ENCODE assay signal across 1 cellular context in the genomic region with DNA sequence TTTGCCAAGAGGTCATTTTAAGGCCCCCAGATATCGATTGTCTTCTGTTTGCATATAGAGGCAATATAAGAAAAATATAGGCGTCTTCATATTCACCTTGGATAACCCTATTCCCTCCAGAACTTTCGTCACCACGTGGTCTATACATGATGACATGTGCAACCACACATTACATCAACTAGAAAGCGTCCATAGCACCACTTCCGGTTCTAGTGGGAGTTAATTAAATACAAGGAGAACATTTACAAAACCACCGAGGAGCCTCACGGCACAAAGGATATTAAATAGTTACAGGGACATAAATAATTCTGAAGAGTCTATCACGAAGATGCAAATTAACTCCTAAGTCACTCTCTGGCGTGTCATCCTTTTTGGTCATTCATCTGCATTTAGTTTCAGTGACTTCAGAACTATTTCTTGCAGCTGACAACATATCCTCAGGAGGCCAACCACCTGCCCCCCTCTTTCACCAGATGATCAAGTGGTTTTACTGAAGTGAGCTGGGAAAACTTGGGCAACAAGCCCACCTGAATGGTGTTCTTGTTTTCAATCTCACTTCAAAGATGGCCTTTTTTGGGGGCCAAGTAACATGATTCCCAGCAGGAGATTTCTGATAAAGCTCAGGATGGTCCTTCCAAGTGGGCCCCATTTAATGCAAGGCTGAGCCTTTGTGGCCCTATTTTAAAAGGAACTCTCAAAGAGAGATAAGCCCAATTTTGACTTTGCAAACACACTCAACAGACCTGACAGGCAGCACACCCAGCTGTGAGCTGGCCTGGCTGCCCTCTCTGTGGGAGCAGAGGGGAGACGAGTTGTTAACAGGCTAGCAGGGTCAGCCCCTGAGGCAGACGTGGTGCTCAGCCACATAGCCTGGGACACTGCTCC.
TF ChIP-seq lines count a peak whose summit lies in the region.

No MANE protein-coding gene starts in this region.

TF ChIP-seq in K562, 482 proteins besides CTCF, POLR2A, EP300 and RAD21 (continues in another document):
- peak; percentile 46 for TF ChIP-seq MEIS2 (IDR thresholded peaks at IDR 0.05; ENCODE audit: partially characterized antibody)
- TF ChIP-seq, protein P1, sequence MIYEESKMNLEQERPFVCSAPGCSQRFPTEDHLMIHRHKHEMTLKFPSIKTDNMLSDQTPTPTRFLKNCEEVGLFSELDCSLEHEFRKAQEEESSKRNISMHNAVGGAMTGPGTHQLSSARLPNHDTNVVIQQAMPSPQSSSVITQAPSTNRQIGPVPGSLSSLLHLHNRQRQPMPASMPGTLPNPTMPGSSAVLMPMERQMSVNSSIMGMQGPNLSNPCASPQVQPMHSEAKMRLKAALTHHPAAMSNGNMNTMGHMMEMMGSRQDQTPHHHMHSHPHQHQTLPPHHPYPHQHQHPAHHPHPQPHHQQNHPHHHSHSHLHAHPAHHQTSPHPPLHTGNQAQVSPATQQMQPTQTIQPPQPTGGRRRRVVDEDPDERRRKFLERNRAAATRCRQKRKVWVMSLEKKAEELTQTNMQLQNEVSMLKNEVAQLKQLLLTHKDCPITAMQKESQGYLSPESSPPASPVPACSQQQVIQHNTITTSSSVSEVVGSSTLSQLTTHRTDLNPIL (CRISPR knock-in tag; IDR thresholded peaks at IDR 0.05) = no peak
- 0 out of 2 replicates have a peak, but pooled peaks have one; percentile 27 for TF ChIP-seq CREB1 (IDR thresholded peaks at IDR 0.05)
- no peak for TF ChIP-seq CREB1 (CRISPR knock-in tag; IDR thresholded peaks at IDR 0.05)
- TF ChIP-seq GATAD2A (IDR thresholded peaks at IDR 0.05) = 0 out of 2 replicates have a peak, but pooled peaks have one; percentile 32
- TF ChIP-seq, protein P2, sequence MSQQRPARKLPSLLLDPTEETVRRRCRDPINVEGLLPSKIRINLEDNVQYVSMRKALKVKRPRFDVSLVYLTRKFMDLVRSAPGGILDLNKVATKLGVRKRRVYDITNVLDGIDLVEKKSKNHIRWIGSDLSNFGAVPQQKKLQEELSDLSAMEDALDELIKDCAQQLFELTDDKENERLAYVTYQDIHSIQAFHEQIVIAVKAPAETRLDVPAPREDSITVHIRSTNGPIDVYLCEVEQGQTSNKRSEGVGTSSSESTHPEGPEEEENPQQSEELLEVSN (IDR thresholded peaks at IDR 0.05; ENCODE audit: borderline replicate concordance in 1 of 2, extremely low read depth in 1 of 2, insufficient read depth in 1 of 2, insufficient read length in 1 of 2, low read depth in 1 of 2, low read length in 1 of 2, poor library complexity in 1 of 2, severe bottlenecking in 1 of 2) = peak in 1 of 2 experiments; percentile 65
- no peak for TF ChIP-seq SMAD1 (IDR thresholded peaks at IDR 0.05; ENCODE audit: low read depth, low read length, partially characterized antibody)
- TF ChIP-seq, protein P3, sequence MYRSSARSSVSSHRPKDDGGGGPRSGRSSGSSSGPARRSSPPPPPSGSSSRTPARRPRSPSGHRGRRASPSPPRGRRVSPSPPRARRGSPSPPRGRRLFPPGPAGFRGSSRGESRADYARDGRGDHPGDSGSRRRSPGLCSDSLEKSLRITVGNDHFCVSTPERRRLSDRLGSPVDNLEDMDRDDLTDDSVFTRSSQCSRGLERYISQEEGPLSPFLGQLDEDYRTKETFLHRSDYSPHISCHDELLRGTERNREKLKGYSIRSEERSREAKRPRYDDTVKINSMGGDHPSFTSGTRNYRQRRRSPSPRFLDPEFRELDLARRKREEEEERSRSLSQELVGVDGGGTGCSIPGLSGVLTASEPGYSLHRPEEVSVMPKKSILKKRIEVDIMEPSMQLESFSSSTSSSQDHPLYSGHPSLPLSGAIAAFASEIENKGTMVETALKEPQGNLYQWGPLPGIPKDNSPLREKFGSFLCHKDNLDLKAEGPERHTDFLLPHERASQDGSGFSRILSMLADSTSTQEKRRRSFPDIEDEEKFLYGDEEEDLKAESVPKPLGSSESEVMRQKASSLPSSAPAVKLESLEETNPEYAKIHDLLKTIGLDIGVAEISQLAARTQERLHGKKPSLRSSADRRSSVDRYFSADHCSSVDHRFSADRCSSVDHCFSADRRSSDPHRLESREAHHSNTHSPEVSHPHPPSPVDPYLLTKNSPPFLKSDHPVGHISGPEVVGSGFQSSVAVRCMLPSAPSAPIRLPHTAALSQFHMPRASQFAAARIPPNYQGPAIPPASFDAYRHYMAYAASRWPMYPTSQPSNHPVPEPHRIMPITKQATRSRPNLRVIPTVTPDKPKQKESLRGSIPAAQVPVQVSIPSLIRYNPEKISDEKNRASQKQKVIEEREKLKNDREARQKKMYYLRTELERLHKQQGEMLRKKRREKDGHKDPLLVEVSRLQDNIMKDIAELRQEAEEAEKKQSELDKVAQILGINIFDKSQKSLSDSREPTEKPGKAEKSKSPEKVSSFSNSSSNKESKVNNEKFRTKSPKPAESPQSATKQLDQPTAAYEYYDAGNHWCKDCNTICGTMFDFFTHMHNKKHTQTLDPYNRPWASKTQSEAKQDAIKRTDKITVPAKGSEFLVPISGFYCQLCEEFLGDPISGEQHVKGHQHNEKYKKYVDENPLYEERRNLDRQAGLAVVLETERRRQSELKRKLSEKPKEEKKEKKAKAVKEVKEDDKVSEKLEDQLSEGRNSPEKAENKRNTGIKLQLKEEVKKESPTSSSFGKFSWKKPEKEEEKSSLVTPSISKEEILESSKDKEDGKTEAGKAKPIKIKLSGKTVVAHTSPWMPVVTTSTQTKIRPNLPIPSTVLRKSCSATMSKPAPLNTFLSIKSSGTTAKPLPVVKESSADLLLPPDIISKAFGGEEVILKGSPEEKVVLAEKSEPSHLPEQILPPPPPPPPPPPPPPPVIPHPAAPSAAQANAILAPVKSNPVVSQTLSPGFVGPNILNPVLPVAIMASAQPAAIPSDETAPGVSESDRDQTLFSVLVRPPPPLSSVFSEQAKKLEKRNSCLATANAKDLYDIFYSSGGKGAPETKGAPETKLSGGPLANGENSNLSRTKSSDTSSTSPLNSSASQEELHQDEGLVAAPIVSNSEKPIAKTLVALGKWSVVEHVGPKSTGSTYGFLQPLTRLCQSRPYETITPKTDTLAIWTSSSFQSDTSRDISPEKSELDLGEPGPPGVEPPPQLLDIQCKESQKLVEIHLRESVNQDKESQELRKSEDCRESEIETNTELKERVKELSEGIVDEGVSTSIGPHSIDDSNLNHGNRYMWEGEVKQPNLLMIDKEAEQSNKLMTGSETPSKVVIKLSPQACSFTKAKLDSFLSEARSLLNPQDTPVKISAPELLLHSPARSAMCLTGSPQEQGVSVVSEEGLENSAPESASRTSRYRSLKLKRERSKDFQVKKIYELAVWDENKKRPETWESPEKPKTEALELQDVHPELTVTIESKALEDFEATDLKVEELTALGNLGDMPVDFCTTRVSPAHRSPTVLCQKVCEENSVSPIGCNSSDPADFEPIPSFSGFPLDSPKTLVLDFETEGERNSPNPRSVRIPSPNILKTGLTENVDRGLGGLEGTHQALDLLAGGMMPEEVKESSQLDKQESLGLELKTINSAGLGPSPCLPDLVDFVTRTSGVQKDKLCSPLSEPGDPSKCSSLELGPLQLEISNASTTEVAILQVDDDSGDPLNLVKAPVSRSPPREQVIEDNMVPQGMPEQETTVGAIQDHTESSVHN (IDR thresholded peaks at IDR 0.05; ENCODE audit: borderline replicate concordance in 1 of 2, low read depth in 1 of 2) = peak in 1 of 2 experiments; percentile 38; a peak in 1 of 4 replicates
- TF ChIP-seq JUN (IDR thresholded peaks at IDR 0.05; ENCODE audit: borderline replicate concordance, low read depth, low read length) = no peak
- TF ChIP-seq JUN (CRISPR knock-in tag; IDR thresholded peaks at IDR 0.05; ENCODE audit: borderline replicate concordance) = peak; percentile 75; the same call in 1 of the 2 replicates
- TF ChIP-seq TCF7L2 (IDR thresholded peaks at IDR 0.05; ENCODE audit: low read depth, low read length) = no peak
- TF ChIP-seq CBX3 (IDR thresholded peaks at IDR 0.05; ENCODE audit: borderline replicate concordance in 1 of 2, low read length in 2 of 2) = 0 out of 3 replicates have a peak, but pooled peaks of 1 of the 2 experiments have one; percentile 11
- peak; percentile 44; the same call in 1 of the 2 replicates for TF ChIP-seq ATF7 (IDR thresholded peaks at IDR 0.05)
- no peak for TF ChIP-seq ATF1 (CRISPR knock-in tag; IDR thresholded peaks at IDR 0.05)
- TF ChIP-seq ATF1 (tag; IDR thresholded peaks at IDR 0.05) = peak; percentile 76
- TF ChIP-seq, protein P4, sequence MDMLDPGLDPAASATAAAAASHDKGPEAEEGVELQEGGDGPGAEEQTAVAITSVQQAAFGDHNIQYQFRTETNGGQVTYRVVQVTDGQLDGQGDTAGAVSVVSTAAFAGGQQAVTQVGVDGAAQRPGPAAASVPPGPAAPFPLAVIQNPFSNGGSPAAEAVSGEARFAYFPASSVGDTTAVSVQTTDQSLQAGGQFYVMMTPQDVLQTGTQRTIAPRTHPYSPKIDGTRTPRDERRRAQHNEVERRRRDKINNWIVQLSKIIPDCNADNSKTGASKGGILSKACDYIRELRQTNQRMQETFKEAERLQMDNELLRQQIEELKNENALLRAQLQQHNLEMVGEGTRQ (CRISPR knock-in tag; IDR thresholded peaks at IDR 0.05) = peak; percentile 39; the same call in 1 of the 2 replicates
- no peak for TF ChIP-seq TGIF2 (CRISPR knock-in tag; IDR thresholded peaks at IDR 0.05)
- TF ChIP-seq TCF3 (CRISPR knock-in tag; IDR thresholded peaks at IDR 0.05) = peak; percentile 37
- peak; percentile 84 for TF ChIP-seq GABPA (tag; conservative IDR thresholded peaks at IDR 0.05; ENCODE audit: low read depth)
- TF ChIP-seq ZNF311 (CRISPR knock-in tag; IDR thresholded peaks at IDR 0.05) = 0 out of 2 replicates have a peak, but pooled peaks have one; percentile 12
- peak; percentile 51; the same call in 1 of the 2 replicates for TF ChIP-seq DPF2 (IDR thresholded peaks at IDR 0.05)
- 0 out of 2 replicates have a peak, but pooled peaks have one; percentile 5 for TF ChIP-seq SMAD4 (CRISPR knock-in tag; conservative IDR thresholded peaks at IDR 0.05)
- TF ChIP-seq NFIX (CRISPR knock-in tag; IDR thresholded peaks at IDR 0.05; ENCODE audit: low read depth) = no peak
- 0 out of 2 replicates have a peak, but pooled peaks have one; percentile 21 for TF ChIP-seq RAD51 (IDR thresholded peaks at IDR 0.05; ENCODE audit: borderline replicate concordance, low read depth)
- TF ChIP-seq, protein P5, sequence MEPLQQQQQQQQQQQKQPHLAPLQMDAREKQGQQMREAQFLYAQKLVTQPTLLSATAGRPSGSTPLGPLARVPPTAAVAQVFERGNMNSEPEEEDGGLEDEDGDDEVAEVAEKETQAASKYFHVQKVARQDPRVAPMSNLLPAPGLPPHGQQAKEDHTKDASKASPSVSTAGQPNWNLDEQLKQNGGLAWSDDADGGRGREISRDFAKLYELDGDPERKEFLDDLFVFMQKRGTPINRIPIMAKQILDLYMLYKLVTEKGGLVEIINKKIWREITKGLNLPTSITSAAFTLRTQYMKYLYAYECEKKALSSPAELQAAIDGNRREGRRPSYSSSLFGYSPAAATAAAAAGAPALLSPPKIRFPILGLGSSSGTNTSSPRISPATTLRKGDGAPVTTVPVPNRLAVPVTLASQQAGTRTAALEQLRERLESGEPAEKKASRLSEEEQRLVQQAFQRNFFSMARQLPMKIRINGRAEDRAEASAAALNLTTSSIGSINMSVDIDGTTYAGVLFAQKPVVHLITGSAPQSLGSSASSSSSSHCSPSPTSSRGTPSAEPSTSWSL (CRISPR knock-in tag; IDR thresholded peaks at IDR 0.05; ENCODE audit: borderline replicate concordance) = no peak
- peak; percentile 35; the same call in 1 of the 2 replicates for TF ChIP-seq MEF2A (IDR thresholded peaks at IDR 0.05; ENCODE audit: control insufficient read depth, low read depth, low read length)
- no peak for TF ChIP-seq MED1 (CRISPR knock-in tag; IDR thresholded peaks at IDR 0.05; ENCODE audit: borderline replicate concordance)
- peak; percentile 72 for TF ChIP-seq ETV1 (tag; conservative IDR thresholded peaks at IDR 0.05; ENCODE audit: low read depth)
- TF ChIP-seq HDAC1 (IDR thresholded peaks at IDR 0.05) = peak in 1 of 2 experiments; percentile 40; a peak in 1 of 4 replicates
- TF ChIP-seq, protein P6, sequence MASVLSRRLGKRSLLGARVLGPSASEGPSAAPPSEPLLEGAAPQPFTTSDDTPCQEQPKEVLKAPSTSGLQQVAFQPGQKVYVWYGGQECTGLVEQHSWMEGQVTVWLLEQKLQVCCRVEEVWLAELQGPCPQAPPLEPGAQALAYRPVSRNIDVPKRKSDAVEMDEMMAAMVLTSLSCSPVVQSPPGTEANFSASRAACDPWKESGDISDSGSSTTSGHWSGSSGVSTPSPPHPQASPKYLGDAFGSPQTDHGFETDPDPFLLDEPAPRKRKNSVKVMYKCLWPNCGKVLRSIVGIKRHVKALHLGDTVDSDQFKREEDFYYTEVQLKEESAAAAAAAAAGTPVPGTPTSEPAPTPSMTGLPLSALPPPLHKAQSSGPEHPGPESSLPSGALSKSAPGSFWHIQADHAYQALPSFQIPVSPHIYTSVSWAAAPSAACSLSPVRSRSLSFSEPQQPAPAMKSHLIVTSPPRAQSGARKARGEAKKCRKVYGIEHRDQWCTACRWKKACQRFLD (CRISPR knock-in tag; IDR thresholded peaks at IDR 0.05) = peak; percentile 85; the same call in 1 of the 2 replicates
- TF ChIP-seq, protein P7, sequence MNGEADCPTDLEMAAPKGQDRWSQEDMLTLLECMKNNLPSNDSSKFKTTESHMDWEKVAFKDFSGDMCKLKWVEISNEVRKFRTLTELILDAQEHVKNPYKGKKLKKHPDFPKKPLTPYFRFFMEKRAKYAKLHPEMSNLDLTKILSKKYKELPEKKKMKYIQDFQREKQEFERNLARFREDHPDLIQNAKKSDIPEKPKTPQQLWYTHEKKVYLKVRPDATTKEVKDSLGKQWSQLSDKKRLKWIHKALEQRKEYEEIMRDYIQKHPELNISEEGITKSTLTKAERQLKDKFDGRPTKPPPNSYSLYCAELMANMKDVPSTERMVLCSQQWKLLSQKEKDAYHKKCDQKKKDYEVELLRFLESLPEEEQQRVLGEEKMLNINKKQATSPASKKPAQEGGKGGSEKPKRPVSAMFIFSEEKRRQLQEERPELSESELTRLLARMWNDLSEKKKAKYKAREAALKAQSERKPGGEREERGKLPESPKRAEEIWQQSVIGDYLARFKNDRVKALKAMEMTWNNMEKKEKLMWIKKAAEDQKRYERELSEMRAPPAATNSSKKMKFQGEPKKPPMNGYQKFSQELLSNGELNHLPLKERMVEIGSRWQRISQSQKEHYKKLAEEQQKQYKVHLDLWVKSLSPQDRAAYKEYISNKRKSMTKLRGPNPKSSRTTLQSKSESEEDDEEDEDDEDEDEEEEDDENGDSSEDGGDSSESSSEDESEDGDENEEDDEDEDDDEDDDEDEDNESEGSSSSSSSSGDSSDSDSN (IDR thresholded peaks at IDR 0.05; ENCODE audit: borderline replicate concordance in 1 of 2, low read depth in 2 of 2, low read length in 2 of 2) = 0 out of 4 replicates have a peak, but pooled peaks of 1 of the 2 experiments have one; percentile 11
- 0 out of 2 replicates have a peak, but pooled peaks have one; percentile 2 for TF ChIP-seq TAL1 (IDR thresholded peaks at IDR 0.05)
- TF ChIP-seq, protein P8, sequence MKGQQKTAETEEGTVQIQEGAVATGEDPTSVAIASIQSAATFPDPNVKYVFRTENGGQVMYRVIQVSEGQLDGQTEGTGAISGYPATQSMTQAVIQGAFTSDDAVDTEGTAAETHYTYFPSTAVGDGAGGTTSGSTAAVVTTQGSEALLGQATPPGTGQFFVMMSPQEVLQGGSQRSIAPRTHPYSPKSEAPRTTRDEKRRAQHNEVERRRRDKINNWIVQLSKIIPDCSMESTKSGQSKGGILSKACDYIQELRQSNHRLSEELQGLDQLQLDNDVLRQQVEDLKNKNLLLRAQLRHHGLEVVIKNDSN (CRISPR knock-in tag; IDR thresholded peaks at IDR 0.05) = peak; percentile 48; the same call in 1 of the 2 replicates
- TF ChIP-seq FIP1L1 (IDR thresholded peaks at IDR 0.05; ENCODE audit: low read depth, low read length, poor library complexity, severe bottlenecking) = no peak
- peak; percentile 40; the same call in 1 of the 2 replicates for TF ChIP-seq GABPB1 (CRISPR knock-in tag; IDR thresholded peaks at IDR 0.05)
